Comparison of ENCODE assay signal across 8 cellular contexts in genomic region chr7:129434172-129434845, GRCh38. TPM values are rescaled to one million over a fixed set of nuclear protein-coding genes. Genes with fewer than 3 reads are reported as not detected.
DNase-seq lines count a peak whose midpoint lies in the region; ATAC-seq and TF ChIP-seq lines count a peak whose summit lies in the region.

TSS of gene STRIP2 (plus strand) at chr7:129434432. CDS start at chr7:129434473, 41 bp downstream.

- H3K36me3 ChIP-seq in parathyroid adenoma (ENCODE audit: control insufficient read depth, insufficient read depth, low read length): no peaks in the 10 kb centered on the region
- H3K36me3 ChIP-seq in tibial artery: no peaks in the 10 kb centered on the region

- H3K27ac ChIP-seq in parathyroid adenoma (no peak within 1 kb of the TSS), tibial artery (peak within 1 kb of the TSS; percentile 11 to 44)

- ATAC-seq in HG02678 (IDR thresholded peaks at IDR 0.05; ENCODE audit: unreplicated experiment): peak; percentile 98
- ATAC-seq in activated naive CD4-positive, alpha-beta T cell treated with anti-CD3 and anti-CD28 coated beads, Interleukin-2, amount 50 U/mL, for 72 hours: peak; percentile 77 to 79
- ATAC-seq in Right ventricle myocardium inferior: peak; percentile 98

- H3K9me3 Mint-ChIP-seq in activated naive CD4-positive, alpha-beta T cell treated with anti-CD3 and anti-CD28 coated beads, Interleukin-2, amount 50 U/mL, for 72 hours: no peaks in the 10 kb centered on the region

- no peaks in the 10 kb centered on the region for H3K79me2 ChIP-seq in parathyroid adenoma

- TF ChIP-seq CTCF in GM12875 (IDR thresholded peaks at IDR 0.05; ENCODE audit: borderline replicate concordance, insufficient read depth, low read depth, low read length) (no peak), parathyroid adenoma (IDR thresholded peaks at IDR 0.05) (no peak), tibial artery (IDR thresholded peaks at IDR 0.05) (no peak)

- H3K4me1 ChIP-seq in parathyroid adenoma: no peaks in the 10 kb centered on the region
- peaks cover 0 to 17% (median 12%) of the 10 kb centered on the region in 4 donors for H3K4me1 ChIP-seq in tibial artery

- peak within 1 kb of the TSS; percentile 94 to 98 for H3K27ac Mint-ChIP-seq in activated naive CD4-positive, alpha-beta T cell treated with anti-CD3 and anti-CD28 coated beads, Interleukin-2, amount 50 U/mL, for 72 hours

- DNase-seq in NCI-H1105 (lab: John Stamatoyannopoulos, UW) (peak; percentile 92), SKM-1 treated with dmso at 0.1 percent for 144 hours (lab: John Stamatoyannopoulos, UW; ENCODE audit: unreplicated experiment) (peak; percentile 78), Right ventricle myocardium inferior (ENCODE audit: missing footprints) (peak; percentile 97), tibial artery (peak; percentile 93)
- peak; percentile 94 to 96 for DNase-seq in activated naive CD4-positive, alpha-beta T cell treated with anti-CD3 and anti-CD28 coated beads, Interleukin-2, amount 50 U/mL, for 72 hours (ENCODE audit: low spot score in 2 of 2)

- peak within 1 kb of the TSS; percentile 74 for H3K4me2 ChIP-seq in parathyroid adenoma (ENCODE audit: low read length)

- H3K27me3 ChIP-seq in parathyroid adenoma (ENCODE audit: control insufficient read depth, insufficient read depth, low read length): no peaks in the 10 kb centered on the region
- H3K27me3 ChIP-seq in tibial artery: peaks cover 0 to 8% of the 10 kb centered on the region in 2 donors

- H3K9ac ChIP-seq in parathyroid adenoma: no peak within 1 kb of the TSS

- intact Hi-C loops in Right ventricle myocardium inferior (cut with DNase I): loop anchor here (5.0 kb wide), 1 partner anchor 38 kb away; no protein-coding TSS in a partner anchor
- intact Hi-C loops in tibial artery (cut with DNase I; ENCODE audit: low total_unique reads): no loop called here

- H2AFZ ChIP-seq in parathyroid adenoma: peak within 1 kb of the TSS; percentile 79

- H3K4me3 ChIP-seq in GM12875 (ENCODE audit: low read depth, low read length): peak within 1 kb of the TSS; percentile 87
- peak within 1 kb of the TSS; percentile 64 for H3K4me3 ChIP-seq in parathyroid adenoma (ENCODE audit: low read depth, low read length)
- H3K4me3 ChIP-seq in tibial artery: peak within 1 kb of the TSS; percentile 60 to 68

- H3K36me3 Mint-ChIP-seq in activated naive CD4-positive, alpha-beta T cell treated with anti-CD3 and anti-CD28 coated beads, Interleukin-2, amount 50 U/mL, for 72 hours: peaks cover 19 to 28% of the 10 kb centered on the region in 2 donors

- no peaks in the 10 kb centered on the region for H3K9me3 ChIP-seq in parathyroid adenoma (ENCODE audit: control insufficient read depth, low read length)
- H3K9me3 ChIP-seq in tibial artery: no peaks in the 10 kb centered on the region

RNA-seq across cellular contexts. Expression of gene STRIP2, which starts in this region (rescaled TPM):
- total RNA-seq in activated naive CD4-positive, alpha-beta T cell treated with anti-CD3 and anti-CD28 coated beads, Interleukin-2, amount 50 U/mL, for 72 hours: 100 to 1,000 TPM in 1 of 2 donors, 10 to 100 TPM in 1; 49.2 to 120 TPM
- 22.0 TPM for total RNA-seq in Right ventricle myocardium inferior
